Comparison of ENCODE assay signal across 12 cellular contexts in genomic region chr1:226659641-226660040, GRCh38.
DNase-seq lines count a peak whose midpoint lies in the region; ATAC-seq and TF ChIP-seq lines count a peak whose summit lies in the region.
"Had no signal": no experiment of that assay in that cellular context is flagged by ENCODE, and none has a peak within 500 bp of the region (broad histone marks: within the 10 kb centered on the region; RNA-seq: fewer than 3 reads in every experiment).

No MANE protein-coding gene starts in this region.

- H3F3A ChIP-seq in SU-DHL-6 (ENCODE audit: insufficient read depth): peaks cover 39% of the 10 kb centered on the region

- H3K4me3 ChIP-seq in SU-DHL-6 (ENCODE audit: insufficient read depth, low read length, poor library complexity, severe bottlenecking): no peak overlapping the region

- CTCF ChIA-PET in activated naive CD4-positive, alpha-beta T cell treated with anti-CD3 and anti-CD28 coated beads for 36 hours (lab: Charles Lee): interaction anchor here (0.5 to 2.6 kb wide), 3 partner anchors 26 to 95 kb away, joined by 3 to 13 read pairs (median 4); no protein-coding TSS in a partner anchor

- no peaks in the 10 kb centered on the region for H3K9me3 Mint-ChIP-seq in activated naive CD4-positive, alpha-beta T cell treated with anti-CD3 and anti-CD28 coated beads for 36 hours
- H3K9me3 Mint-ChIP-seq in immature natural killer cell: no peaks in the 10 kb centered on the region
- no peaks in the 10 kb centered on the region for H3K9me3 Mint-ChIP-seq in stimulated activated effector memory CD8-positive, alpha-beta T cell treated with anti-CD3 and anti-CD28 coated beads, Interleukin-12 subunit alpha, Interleukin-12 subunit beta, amount 100 ng/mL, for 72 hours

- no peaks in the 10 kb centered on the region for H3K27me3 ChIP-seq in SU-DHL-6 (ENCODE audit: low read length)

- peaks cover 5% of the 10 kb centered on the region for H3K36me3 Mint-ChIP-seq in activated naive CD4-positive, alpha-beta T cell treated with anti-CD3 and anti-CD28 coated beads for 36 hours (ENCODE audit: low read depth)
- H3K36me3 Mint-ChIP-seq in immature natural killer cell: peaks cover 0 to 3% (median 0%) of the 10 kb centered on the region in 3 donors
- H3K36me3 Mint-ChIP-seq in stimulated activated effector memory CD8-positive, alpha-beta T cell treated with anti-CD3 and anti-CD28 coated beads, Interleukin-12 subunit alpha, Interleukin-12 subunit beta, amount 100 ng/mL, for 72 hours: peaks cover 33% of the 10 kb centered on the region

- intact Hi-C loops in activated naive CD4-positive, alpha-beta T cell treated with anti-CD3 and anti-CD28 coated beads for 36 hours (cut with micrococcal nuclease): no loop called here

- H3K27ac ChIP-seq in SU-DHL-6 (ENCODE audit: low read depth, low read length): peak overlapping the region; percentile 88

- H3K4me3 Mint-ChIP-seq in activated naive CD4-positive, alpha-beta T cell treated with anti-CD3 and anti-CD28 coated beads for 36 hours: no peak overlapping the region
- peak overlapping the region in 1 of 5 donors; percentile 80 for H3K4me3 Mint-ChIP-seq in immature natural killer cell
- no peak overlapping the region for H3K4me3 Mint-ChIP-seq in stimulated activated effector memory CD8-positive, alpha-beta T cell treated with anti-CD3 and anti-CD28 coated beads, Interleukin-12 subunit alpha, Interleukin-12 subunit beta, amount 100 ng/mL, for 72 hours

- H3K27me3 Mint-ChIP-seq in activated naive CD4-positive, alpha-beta T cell treated with anti-CD3 and anti-CD28 coated beads for 36 hours (ENCODE audit: low read depth): no peaks in the 10 kb centered on the region
- H3K27me3 Mint-ChIP-seq in immature natural killer cell (ENCODE audit: low read depth in 3 of 3): peaks cover 17 to 22% (median 17%) of the 10 kb centered on the region in 3 donors

- no peak overlapping the region for H2AFZ ChIP-seq in SU-DHL-6 (ENCODE audit: low read depth, low read length, severe bottlenecking)

- peak overlapping the region; percentile 91 for H3K27ac Mint-ChIP-seq in activated naive CD4-positive, alpha-beta T cell treated with anti-CD3 and anti-CD28 coated beads for 36 hours
- H3K27ac Mint-ChIP-seq in immature natural killer cell: peak overlapping the region in 4 of 6 donors; percentile 99 to 100 (median 100)
- H3K27ac Mint-ChIP-seq in stimulated activated effector memory CD8-positive, alpha-beta T cell treated with anti-CD3 and anti-CD28 coated beads, Interleukin-12 subunit alpha, Interleukin-12 subunit beta, amount 100 ng/mL, for 72 hours: peak overlapping the region; percentile 92

- no peaks in the 10 kb centered on the region for H3K9me3 ChIP-seq in SU-DHL-6 (ENCODE audit: insufficient read depth, low read length)

- no peak overlapping the region for H3K4me2 ChIP-seq in SU-DHL-6 (ENCODE audit: low read depth, low read length, poor library complexity, severe bottlenecking)

- H3K9ac ChIP-seq in SU-DHL-6 (ENCODE audit: low read length): no peak overlapping the region

- no peaks in the 10 kb centered on the region for H4K20me1 ChIP-seq in SU-DHL-6 (ENCODE audit: low read depth, low read length)

- ATAC-seq in stimulated activated effector memory CD8-positive, alpha-beta T cell treated with anti-CD3 and anti-CD28 coated beads, Interleukin-12 subunit alpha, Interleukin-12 subunit beta, amount 100 ng/mL, for 72 hours: no peak
- no peak for ATAC-seq in GM21825 (IDR thresholded peaks at IDR 0.05; ENCODE audit: unreplicated experiment)
- no peak for ATAC-seq in HG03520 (IDR thresholded peaks at IDR 0.05; ENCODE audit: unreplicated experiment)
- ATAC-seq: HCT116 had no signal

- no peak for DNase-seq in activated naive CD4-positive, alpha-beta T cell treated with anti-CD3 and anti-CD28 coated beads for 36 hours
- DNase-seq in activated naive CD4-positive, alpha-beta T cell treated with anti-CD3 and anti-CD28 coated beads, Interleukin-2, amount 50 U/mL, for 16 hours: no peak
- no peak for DNase-seq in immature natural killer cell
- no peak for DNase-seq in stimulated activated effector memory CD8-positive, alpha-beta T cell treated with anti-CD3 and anti-CD28 coated beads, Interleukin-12 subunit alpha, Interleukin-12 subunit beta, amount 100 ng/mL, for 72 hours (ENCODE audit: low spot score in 2 of 2)
- DNase-seq in NK-92 treated with Interleukin-12 subunit alpha and Interleukin-12 subunit beta, amount 100 ng/mL, for 24 hours (lab: John Stamatoyannopoulos, UW): no peak
- DNase-seq: hippocampal formation; NCI-H2107; stimulated activated CD8-positive, alpha-beta memory T cell treated with anti-CD3 and anti-CD28 coated beads, Interleukin-4, amount 100 ng/mL, for 48 hours had no signal

- H3K9me2 ChIP-seq in SU-DHL-6 (replicated peaks; ENCODE audit: insufficient read depth, low read length): no peaks in the 10 kb centered on the region

- no peak for TF ChIP-seq CTCF in SU-DHL-6 (IDR thresholded peaks at IDR 0.05; ENCODE audit: insufficient read depth, low read length, poor library complexity, severe bottlenecking)

- H3K79me2 ChIP-seq in SU-DHL-6 (ENCODE audit: insufficient read depth, low read length): peaks cover 21% of the 10 kb centered on the region

- no peaks in the 10 kb centered on the region for H3K36me3 ChIP-seq in SU-DHL-6 (ENCODE audit: low read length)

- H3K4me1 Mint-ChIP-seq in activated naive CD4-positive, alpha-beta T cell treated with anti-CD3 and anti-CD28 coated beads for 36 hours (ENCODE audit: low read depth): peaks cover 93% of the 10 kb centered on the region
- H3K4me1 Mint-ChIP-seq in immature natural killer cell: peaks cover 58 to 65% of the 10 kb centered on the region in 2 donors
- peaks cover 60% of the 10 kb centered on the region for H3K4me1 Mint-ChIP-seq in stimulated activated effector memory CD8-positive, alpha-beta T cell treated with anti-CD3 and anti-CD28 coated beads, Interleukin-12 subunit alpha, Interleukin-12 subunit beta, amount 100 ng/mL, for 72 hours
